Comparison of ENCODE assay signal across 8 cellular contexts in the genomic region with DNA sequence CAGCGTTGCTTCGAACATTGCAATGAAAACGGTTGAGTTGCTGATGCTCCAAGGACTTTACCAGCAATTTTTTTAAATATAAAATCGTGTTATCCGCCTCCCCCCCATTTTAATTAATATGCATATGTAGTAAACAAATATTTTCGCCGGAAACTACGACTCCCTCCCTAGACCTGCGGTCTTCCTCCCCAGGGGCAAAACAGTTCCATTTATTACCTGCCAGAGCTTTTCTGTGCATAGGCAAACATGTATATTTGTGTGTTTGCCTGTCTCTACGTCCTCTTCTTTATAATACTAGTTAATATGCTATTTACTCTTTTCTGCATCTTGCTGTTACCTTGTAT. TPM values are rescaled to one million over a fixed set of nuclear protein-coding genes. Genes with fewer than 3 reads are reported as not detected.
DNase-seq lines count a peak whose midpoint lies in the region; TF ChIP-seq lines count a peak whose summit lies in the region.

No MANE protein-coding gene starts in this region.

- peak overlapping the region; percentile 95 for H3K4me3 ChIP-seq in GM12865 (ENCODE audit: low read depth, low read length)
- peak overlapping the region; percentile 69 for H3K4me3 ChIP-seq in HEK293 (ENCODE audit: low read depth, low read length)
- H3K4me3 ChIP-seq in iPS-20b (ENCODE audit: low read length), result peak overlapping the region; percentile 89
- peak overlapping the region; percentile 49 for H3K4me3 ChIP-seq in urinary bladder (ENCODE audit: low read depth, low read length)

- in situ Hi-C loops in GM13977 (cut with MboI; ENCODE audit: low pct_unique_long_range_greater_than_20kb, low sequenced_read_pairs, unreplicated experiment), result no loop called here

- peak overlapping the region; percentile 97 for H3K9ac ChIP-seq in iPS-20b (ENCODE audit: low read depth, low read length)

- 0% methylated on average over 10 of the region's 10 CpGs for WGBS in urinary bladder

- H3K9me3 ChIP-seq in HEK293 (ENCODE audit: control insufficient read depth, insufficient read depth, low read depth, low read length), result no peaks in the 10 kb centered on the region
- no peaks in the 10 kb centered on the region for H3K9me3 ChIP-seq in iPS-20b (ENCODE audit: insufficient read depth, low read depth, low read length)

- POLR2A ChIA-PET in HEK293 (lab: Yijun Ruan, JAX) (interaction anchor here (0.5 to 1.3 kb wide), 6 partner anchors 12 to 211 kb away, joined by 3 to 8 read pairs (median 5); a partner anchor contains a TSS), RWPE1 (lab: Yijun Ruan, JAX; ENCODE audit: low non-redundant PET) (interaction anchor here (0.6 to 0.7 kb wide), 3 partner anchors 20 to 37 kb away, joined by 3 to 5 read pairs (median 3); no protein-coding TSS in a partner anchor)

- DNase-seq in GM12865 (ENCODE audit: low read depth) (no peak), RWPE1 (ENCODE audit: low spot score) (no peak), cerebellar cortex (ENCODE audit: low spot score) (no peak), posterior vena cava (ENCODE audit: low spot score) (no peak), GM13977 (ENCODE audit: low spot score) (no peak)

- peak overlapping the region; percentile 45 for H3K27ac ChIP-seq in HEK293 (ENCODE audit: extremely low read depth, low read depth, low read length)
- peak overlapping the region; percentile 88 for H3K27ac ChIP-seq in RWPE1
- peak overlapping the region; percentile 84 for H3K27ac ChIP-seq in iPS-20b (ENCODE audit: low read length)
- peak overlapping the region; percentile 38 for H3K27ac ChIP-seq in urinary bladder (ENCODE audit: low read depth)

- intact Hi-C loops in posterior vena cava (cut with DNase I), result no loop called here

- TF ChIP-seq CTCF in GM12865 (IDR thresholded peaks at IDR 0.05; ENCODE audit: insufficient read depth, low read depth, low read length, missing control alignments) (no peak), HEK293 (tag by site-specific recombination; IDR thresholded peaks at IDR 0.05) (no peak), RWPE1 (conservative IDR thresholded peaks at IDR 0.05; ENCODE audit: low read depth) (no peak), GM13977 (IDR thresholded peaks at IDR 0.05; ENCODE audit: extremely low read depth, insufficient read depth, missing control alignments) (no peak)

- H3K4me1 ChIP-seq in HEK293 (ENCODE audit: control insufficient read depth, insufficient read depth, low read length) (no peaks in the 10 kb centered on the region), iPS-20b (ENCODE audit: insufficient read depth, low read length) (peaks cover 4% of the 10 kb centered on the region; the same call in 1 of the 2 replicates), urinary bladder (ENCODE audit: insufficient read depth) (no peaks in the 10 kb centered on the region)

- CTCF ChIA-PET in HEK293 (lab: Yijun Ruan, JAX) (interaction anchor here (0.6 to 1.4 kb wide), 3 partner anchors 20 to 150 kb away, joined by 3 read pairs; no protein-coding TSS in a partner anchor), RWPE1 (lab: Yijun Ruan, JAX) (interaction anchor here (0.6 to 1.4 kb wide), 4 partner anchors 13 to 1759 kb away, joined by 3 to 5 read pairs (median 4); no protein-coding TSS in a partner anchor)

- H3K27me3 ChIP-seq in iPS-20b (ENCODE audit: insufficient read depth, low read length), result no peaks in the 10 kb centered on the region

- H3K36me3 ChIP-seq in HEK293 (ENCODE audit: control insufficient read depth in 2 of 2, insufficient read depth in 1 of 2, low read length in 2 of 2) (peaks cover 0 to 3% of the 10 kb centered on the region in 2 experiments; a peak in 1 of 3 replicates), iPS-20b (ENCODE audit: insufficient read depth, low read depth, low read length) (peaks cover 11% of the 10 kb centered on the region), urinary bladder (ENCODE audit: insufficient read depth) (no peaks in the 10 kb centered on the region)

TF ChIP-seq in HEK293, 187 proteins besides CTCF, POLR2A, EP300 and RAD21 (continues in another document):
- TF ChIP-seq ZNF169 (tag by site-specific recombination; IDR thresholded peaks at IDR 0.05), result no peak
- TF ChIP-seq ZNF571 (tag by site-specific recombination; IDR thresholded peaks at IDR 0.05), result no peak
- no peak for TF ChIP-seq ZFP69B (tag by site-specific recombination; IDR thresholded peaks at IDR 0.05)
- TF ChIP-seq, protein P1, sequence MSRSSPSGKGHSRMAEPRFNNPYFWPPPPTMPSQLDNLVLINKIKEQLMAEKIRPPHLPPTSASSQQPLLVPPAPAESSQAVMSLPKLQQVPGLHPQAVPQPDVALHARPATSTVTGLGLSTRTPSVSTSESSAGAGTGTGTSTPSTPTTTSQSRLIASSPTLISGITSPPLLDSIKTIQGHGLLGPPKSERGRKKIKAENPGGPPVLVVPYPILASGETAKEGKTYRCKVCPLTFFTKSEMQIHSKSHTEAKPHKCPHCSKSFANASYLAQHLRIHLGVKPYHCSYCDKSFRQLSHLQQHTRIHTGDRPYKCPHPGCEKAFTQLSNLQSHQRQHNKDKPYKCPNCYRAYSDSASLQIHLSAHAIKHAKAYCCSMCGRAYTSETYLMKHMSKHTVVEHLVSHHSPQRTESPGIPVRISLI (tag by site-specific recombination; IDR thresholded peaks at IDR 0.05), result no peak
- TF ChIP-seq ZBTB48 (tag by site-specific recombination; IDR thresholded peaks at IDR 0.05), result no peak
- TF ChIP-seq, protein P2, sequence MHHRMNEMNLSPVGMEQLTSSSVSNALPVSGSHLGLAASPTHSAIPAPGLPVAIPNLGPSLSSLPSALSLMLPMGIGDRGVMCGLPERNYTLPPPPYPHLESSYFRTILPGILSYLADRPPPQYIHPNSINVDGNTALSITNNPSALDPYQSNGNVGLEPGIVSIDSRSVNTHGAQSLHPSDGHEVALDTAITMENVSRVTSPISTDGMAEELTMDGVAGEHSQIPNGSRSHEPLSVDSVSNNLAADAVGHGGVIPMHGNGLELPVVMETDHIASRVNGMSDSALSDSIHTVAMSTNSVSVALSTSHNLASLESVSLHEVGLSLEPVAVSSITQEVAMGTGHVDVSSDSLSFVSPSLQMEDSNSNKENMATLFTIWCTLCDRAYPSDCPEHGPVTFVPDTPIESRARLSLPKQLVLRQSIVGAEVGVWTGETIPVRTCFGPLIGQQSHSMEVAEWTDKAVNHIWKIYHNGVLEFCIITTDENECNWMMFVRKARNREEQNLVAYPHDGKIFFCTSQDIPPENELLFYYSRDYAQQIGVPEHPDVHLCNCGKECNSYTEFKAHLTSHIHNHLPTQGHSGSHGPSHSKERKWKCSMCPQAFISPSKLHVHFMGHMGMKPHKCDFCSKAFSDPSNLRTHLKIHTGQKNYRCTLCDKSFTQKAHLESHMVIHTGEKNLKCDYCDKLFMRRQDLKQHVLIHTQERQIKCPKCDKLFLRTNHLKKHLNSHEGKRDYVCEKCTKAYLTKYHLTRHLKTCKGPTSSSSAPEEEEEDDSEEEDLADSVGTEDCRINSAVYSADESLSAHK (tag by site-specific recombination; IDR thresholded peaks at IDR 0.05), result no peak
- TF ChIP-seq, protein P3, sequence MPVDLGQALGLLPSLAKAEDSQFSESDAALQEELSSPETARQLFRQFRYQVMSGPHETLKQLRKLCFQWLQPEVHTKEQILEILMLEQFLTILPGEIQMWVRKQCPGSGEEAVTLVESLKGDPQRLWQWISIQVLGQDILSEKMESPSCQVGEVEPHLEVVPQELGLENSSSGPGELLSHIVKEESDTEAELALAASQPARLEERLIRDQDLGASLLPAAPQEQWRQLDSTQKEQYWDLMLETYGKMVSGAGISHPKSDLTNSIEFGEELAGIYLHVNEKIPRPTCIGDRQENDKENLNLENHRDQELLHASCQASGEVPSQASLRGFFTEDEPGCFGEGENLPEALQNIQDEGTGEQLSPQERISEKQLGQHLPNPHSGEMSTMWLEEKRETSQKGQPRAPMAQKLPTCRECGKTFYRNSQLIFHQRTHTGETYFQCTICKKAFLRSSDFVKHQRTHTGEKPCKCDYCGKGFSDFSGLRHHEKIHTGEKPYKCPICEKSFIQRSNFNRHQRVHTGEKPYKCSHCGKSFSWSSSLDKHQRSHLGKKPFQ (tag by site-specific recombination; IDR thresholded peaks at IDR 0.05), result no peak
- TF ChIP-seq, protein P4, sequence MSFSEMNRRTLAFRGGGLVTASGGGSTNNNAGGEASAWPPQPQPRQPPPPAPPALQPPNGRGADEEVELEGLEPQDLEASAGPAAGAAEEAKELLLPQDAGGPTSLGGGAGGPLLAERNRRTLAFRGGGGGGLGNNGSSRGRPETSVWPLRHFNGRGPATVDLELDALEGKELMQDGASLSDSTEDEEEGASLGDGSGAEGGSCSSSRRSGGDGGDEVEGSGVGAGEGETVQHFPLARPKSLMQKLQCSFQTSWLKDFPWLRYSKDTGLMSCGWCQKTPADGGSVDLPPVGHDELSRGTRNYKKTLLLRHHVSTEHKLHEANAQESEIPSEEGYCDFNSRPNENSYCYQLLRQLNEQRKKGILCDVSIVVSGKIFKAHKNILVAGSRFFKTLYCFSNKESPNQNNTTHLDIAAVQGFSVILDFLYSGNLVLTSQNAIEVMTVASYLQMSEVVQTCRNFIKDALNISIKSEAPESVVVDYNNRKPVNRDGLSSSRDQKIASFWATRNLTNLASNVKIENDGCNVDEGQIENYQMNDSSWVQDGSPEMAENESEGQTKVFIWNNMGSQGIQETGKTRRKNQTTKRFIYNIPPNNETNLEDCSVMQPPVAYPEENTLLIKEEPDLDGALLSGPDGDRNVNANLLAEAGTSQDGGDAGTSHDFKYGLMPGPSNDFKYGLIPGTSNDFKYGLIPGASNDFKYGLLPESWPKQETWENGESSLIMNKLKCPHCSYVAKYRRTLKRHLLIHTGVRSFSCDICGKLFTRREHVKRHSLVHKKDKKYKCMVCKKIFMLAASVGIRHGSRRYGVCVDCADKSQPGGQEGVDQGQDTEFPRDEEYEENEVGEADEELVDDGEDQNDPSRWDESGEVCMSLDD (tag by site-specific recombination; IDR thresholded peaks at IDR 0.05), result no peak
- TF ChIP-seq ZNF138 (tag by site-specific recombination; IDR thresholded peaks at IDR 0.05; ENCODE audit: borderline replicate concordance), result no peak
- TF ChIP-seq ZNF48 (tag by site-specific recombination; IDR thresholded peaks at IDR 0.05), result no peak
- TF ChIP-seq FEZF1 (tag by site-specific recombination; IDR thresholded peaks at IDR 0.05), result no peak
- TF ChIP-seq, protein P5, sequence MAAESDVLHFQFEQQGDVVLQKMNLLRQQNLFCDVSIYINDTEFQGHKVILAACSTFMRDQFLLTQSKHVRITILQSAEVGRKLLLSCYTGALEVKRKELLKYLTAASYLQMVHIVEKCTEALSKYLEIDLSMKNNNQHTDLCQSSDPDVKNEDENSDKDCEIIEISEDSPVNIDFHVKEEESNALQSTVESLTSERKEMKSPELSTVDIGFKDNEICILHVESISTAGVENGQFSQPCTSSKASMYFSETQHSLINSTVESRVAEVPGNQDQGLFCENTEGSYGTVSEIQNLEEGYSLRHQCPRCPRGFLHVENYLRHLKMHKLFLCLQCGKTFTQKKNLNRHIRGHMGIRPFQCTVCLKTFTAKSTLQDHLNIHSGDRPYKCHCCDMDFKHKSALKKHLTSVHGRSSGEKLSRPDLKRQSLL (tag by site-specific recombination; IDR thresholded peaks at IDR 0.05), result no peak
- no peak for TF ChIP-seq KLF9 (tag by site-specific recombination; IDR thresholded peaks at IDR 0.05; ENCODE audit: low read depth)

RNA-seq across cellular contexts. Expression of a gene that starts 0.6 kb away (rescaled TPM):
- total RNA-seq in urinary bladder (136 TPM), posterior vena cava (10 to 100 TPM; 68.9 to 69.9 TPM)
- 76.8 TPM for polyA plus RNA-seq in urinary bladder

Comparison
In these comparisons a context has a peak if more than half of its experiments do, and no peak if none do; other contexts are left out.
1. H3K27ac ChIP-seq: peak in every context shown above with its lines; median percentile 88 in RWPE1; 84 in iPS-20b; 45 in HEK293; 38 in urinary bladder.